Comparison of ENCODE assay signal across 18 cellular contexts in the genomic region with DNA sequence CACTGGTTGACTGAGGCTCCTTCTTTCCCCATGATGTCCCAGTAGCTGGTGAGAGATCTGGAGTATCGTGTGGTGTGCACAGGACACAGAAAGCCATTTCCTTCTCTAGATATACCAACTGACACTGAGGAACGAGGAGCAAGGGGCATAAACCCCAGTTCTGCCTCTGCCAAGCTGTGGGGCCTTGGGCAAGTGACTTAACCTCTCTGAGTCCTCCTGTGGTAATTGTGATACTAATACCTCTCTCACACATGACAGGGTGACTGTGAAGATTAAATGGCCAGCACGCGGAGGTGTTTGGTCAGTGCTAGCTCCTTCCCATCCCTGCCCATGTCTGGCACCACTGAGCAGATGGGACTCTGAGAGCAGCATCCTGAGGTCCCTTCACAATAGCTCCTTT. TPM values are rescaled to one million over a fixed set of nuclear protein-coding genes. Genes with fewer than 3 reads are reported as not detected.
DNase-seq lines count a peak whose midpoint lies in the region; ATAC-seq, FAIRE-seq and TF ChIP-seq lines count a peak whose summit lies in the region.
"Had no signal": no experiment of that assay in that cellular context is flagged by ENCODE, and none has a peak within 500 bp of the region (broad histone marks: within the 10 kb centered on the region; RNA-seq: fewer than 3 reads in every experiment).

No MANE protein-coding gene starts in this region.

- DNase-seq in body of pancreas (no peak), pancreas (no peak), transverse colon (no peak), sciatic nerve (ENCODE audit: low spot score) (no peak), nephron progenitor cell (no peak), OCI-M2 (lab: John Stamatoyannopoulos, UW; ENCODE audit: unreplicated experiment) (no peak)
- DNase-seq: BE2C; CD4-positive, alpha-beta T cell; DMS153; GDM1; H7; NCI-H1105 treated with DMSO at 0.1 percent for 48 hours; NCI-H510A; NCI-H748 treated with DMSO at 0.1 percent for 48 hours; SHP77 had no signal

- TF ChIP-seq POLR2A in body of pancreas (IDR thresholded peaks at IDR 0.05) (no peak), transverse colon (IDR thresholded peaks at IDR 0.05) (no peak)

- TF ChIP-seq CTCF in HEK293 (tag by site-specific recombination; IDR thresholded peaks at IDR 0.05) (no peak), body of pancreas (IDR thresholded peaks at IDR 0.05) (no peak), pancreas (IDR thresholded peaks at IDR 0.05) (no peak), transverse colon (IDR thresholded peaks at IDR 0.05) (no peak), nephron progenitor cell (IDR thresholded peaks at IDR 0.05) (no peak)

- H3K4me1 ChIP-seq in HEK293 (ENCODE audit: control insufficient read depth, insufficient read depth, low read length) (no peaks in the 10 kb centered on the region), body of pancreas (peaks cover 22% of the 10 kb centered on the region), pancreas (peaks cover 12 to 16% (median 15%) of the 10 kb centered on the region in 3 donors), transverse colon (peaks cover 7 to 35% (median 30%) of the 10 kb centered on the region in 4 donors)

- no peak for TF ChIP-seq EP300 in transverse colon (IDR thresholded peaks at IDR 0.05; ENCODE audit: low read depth)

- CTCF ChIA-PET in HEK293 (lab: Yijun Ruan, JAX), result interaction anchor here (0.6 kb wide), 1 partner anchor 38 kb away, joined by 3 read pairs; no protein-coding TSS in a partner anchor

- H3K9me3 ChIP-seq in HEK293 (ENCODE audit: control insufficient read depth, insufficient read depth, low read depth, low read length) (no peaks in the 10 kb centered on the region), body of pancreas (no peaks in the 10 kb centered on the region), pancreas (no peaks in the 10 kb centered on the region), transverse colon (no peaks in the 10 kb centered on the region)
- H3K9me3 ChIP-seq: BE2C had no signal

- H3K4me3 Mint-ChIP-seq in nephron progenitor cell, result no peak overlapping the region
- H3K4me3 Mint-ChIP-seq: CD4-positive, alpha-beta T cell had no signal

- POLR2A ChIA-PET in HEK293 (lab: Yijun Ruan, JAX), result interaction anchor here (0.6 kb wide), 1 partner anchor 107 kb away, joined by 5 read pairs; a partner anchor contains a TSS

- H3K27ac ChIP-seq in HEK293 (ENCODE audit: extremely low read depth, low read depth, low read length) (no peak overlapping the region), body of pancreas (peak overlapping the region; percentile 70 to 84 (median 76)), pancreas (peak overlapping the region in 3 of 4 donors; percentile 35 to 83 (median 79)), transverse colon (peak overlapping the region; percentile 68 to 82 (median 75))

- H3K36me3 ChIP-seq in HEK293 (ENCODE audit: control insufficient read depth in 2 of 2, insufficient read depth in 1 of 2, low read length in 2 of 2) (peaks cover 0 to 50% of the 10 kb centered on the region in 2 experiments; a peak in 1 of 3 replicates), body of pancreas (replicated peaks in 1 of 2; ENCODE audit: insufficient read depth in 1 of 2, low read depth in 2 of 2) (no peaks in the 10 kb centered on the region), pancreas (no peaks in the 10 kb centered on the region), transverse colon (no peaks in the 10 kb centered on the region)
- H3K36me3 ChIP-seq: BE2C had no signal

- H3K27me3 ChIP-seq in body of pancreas (no peaks in the 10 kb centered on the region), pancreas (no peaks in the 10 kb centered on the region), transverse colon (no peaks in the 10 kb centered on the region)
- H3K27me3 ChIP-seq: BE2C had no signal

- no peaks in the 10 kb centered on the region for H3K9me3 Mint-ChIP-seq in nephron progenitor cell
- H3K9me3 Mint-ChIP-seq: CD4-positive, alpha-beta T cell had no signal

- no peak overlapping the region for H3K27ac Mint-ChIP-seq in nephron progenitor cell
- H3K27ac Mint-ChIP-seq: CD4-positive, alpha-beta T cell had no signal

- no peak for ATAC-seq in body of pancreas
- no peak for ATAC-seq in pancreas
- ATAC-seq in sciatic nerve, result no peak

- no peaks in the 10 kb centered on the region for H3K27me3 Mint-ChIP-seq in nephron progenitor cell (ENCODE audit: low read depth, poor library complexity)

- FAIRE-seq in pancreas (lab: Jason Lieb, UNC), result no peak
- FAIRE-seq: A204.1 had no signal

- WGBS in body of pancreas, 2 donors, result 85 to 87% methylated on average over 4 of the region's 4 CpGs
- 93 to 95% methylated on average over 4 of the region's 4 CpGs for WGBS in pancreas, 2 donors
- WGBS in transverse colon (ENCODE audit: low coverage in 1 of 2), 2 donors, result 40 to 96% methylated on average over 1 to 4 of the region's 4 CpGs

- intact Hi-C loops in body of pancreas (cut with DNase I) (no loop called here), pancreas (cut with DNase I) (no loop called here), transverse colon (cut with DNase I; ENCODE audit: low total_unique reads) (no loop called here), sciatic nerve (cut with DNase I) (no loop called here)

- H3K4me1 Mint-ChIP-seq in nephron progenitor cell, result peaks cover 25% of the 10 kb centered on the region

- H3K36me3 Mint-ChIP-seq in nephron progenitor cell (ENCODE audit: low read depth), result peaks cover 16% of the 10 kb centered on the region

- H3K4me3 ChIP-seq in HEK293 (ENCODE audit: low read depth, low read length) (no peak overlapping the region), body of pancreas (no peak overlapping the region), pancreas (no peak overlapping the region), transverse colon (no peak overlapping the region)

- in situ Hi-C loops in transverse colon (cut with MboI; ENCODE audit: low pct_ligation_motif_present in 1 of 4, low pct_unique_long_range_greater_than_20kb in 1 of 4, low sequenced_read_pairs in 3 of 4), result no loop called here

TF ChIP-seq in HEK293, 187 proteins besides CTCF, POLR2A, EP300 and RAD21:
- TF ChIP-seq, protein P1, sequence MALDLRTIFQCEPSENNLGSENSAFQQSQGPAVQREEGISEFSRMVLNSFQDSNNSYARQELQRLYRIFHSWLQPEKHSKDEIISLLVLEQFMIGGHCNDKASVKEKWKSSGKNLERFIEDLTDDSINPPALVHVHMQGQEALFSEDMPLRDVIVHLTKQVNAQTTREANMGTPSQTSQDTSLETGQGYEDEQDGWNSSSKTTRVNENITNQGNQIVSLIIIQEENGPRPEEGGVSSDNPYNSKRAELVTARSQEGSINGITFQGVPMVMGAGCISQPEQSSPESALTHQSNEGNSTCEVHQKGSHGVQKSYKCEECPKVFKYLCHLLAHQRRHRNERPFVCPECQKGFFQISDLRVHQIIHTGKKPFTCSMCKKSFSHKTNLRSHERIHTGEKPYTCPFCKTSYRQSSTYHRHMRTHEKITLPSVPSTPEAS (tag by site-specific recombination; IDR thresholded peaks at IDR 0.05), result no peak
- TF ChIP-seq ZNF707 (tag by site-specific recombination; IDR thresholded peaks at IDR 0.05) (no peak), ZNF768 (tag by site-specific recombination; IDR thresholded peaks at IDR 0.05) (0 out of 2 replicates have a peak, but pooled peaks have one; percentile 44)
- TF ChIP-seq, protein P2, sequence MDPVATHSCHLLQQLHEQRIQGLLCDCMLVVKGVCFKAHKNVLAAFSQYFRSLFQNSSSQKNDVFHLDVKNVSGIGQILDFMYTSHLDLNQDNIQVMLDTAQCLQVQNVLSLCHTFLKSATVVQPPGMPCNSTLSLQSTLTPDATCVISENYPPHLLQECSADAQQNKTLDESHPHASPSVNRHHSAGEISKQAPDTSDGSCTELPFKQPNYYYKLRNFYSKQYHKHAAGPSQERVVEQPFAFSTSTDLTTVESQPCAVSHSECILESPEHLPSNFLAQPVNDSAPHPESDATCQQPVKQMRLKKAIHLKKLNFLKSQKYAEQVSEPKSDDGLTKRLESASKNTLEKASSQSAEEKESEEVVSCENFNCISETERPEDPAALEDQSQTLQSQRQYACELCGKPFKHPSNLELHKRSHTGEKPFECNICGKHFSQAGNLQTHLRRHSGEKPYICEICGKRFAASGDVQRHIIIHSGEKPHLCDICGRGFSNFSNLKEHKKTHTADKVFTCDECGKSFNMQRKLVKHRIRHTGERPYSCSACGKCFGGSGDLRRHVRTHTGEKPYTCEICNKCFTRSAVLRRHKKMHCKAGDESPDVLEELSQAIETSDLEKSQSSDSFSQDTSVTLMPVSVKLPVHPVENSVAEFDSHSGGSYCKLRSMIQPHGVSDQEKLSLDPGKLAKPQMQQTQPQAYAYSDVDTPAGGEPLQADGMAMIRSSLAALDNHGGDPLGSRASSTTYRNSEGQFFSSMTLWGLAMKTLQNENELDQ (tag by site-specific recombination; IDR thresholded peaks at IDR 0.05; ENCODE audit: low read depth), result no peak

RNA-seq across cellular contexts. Expression of a gene that starts 26.3 kb away (rescaled TPM):
- total RNA-seq in body of pancreas (100 to 1,000 TPM; 110 to 140 TPM), pancreas (100 to 1,000 TPM in 4 of 6 donors, 10 to 100 TPM in 2; 70.8 to 129 (median 116) TPM), transverse colon (100 to 1,000 TPM; 137 to 761 (median 198) TPM), sciatic nerve (48.4 TPM)
- 100 to 1,000 TPM in 1 of 2 donors, 10 to 100 TPM in 1; 74.2 to 143 TPM for polyA plus RNA-seq in pancreas
- total RNA-seq: OCI-LY7 had no signal

RNA-seq across cellular contexts. Expression of a gene that starts 33.1 kb away (rescaled TPM):
- total RNA-seq in body of pancreas, result 10 to 100 TPM; 27.4 to 39.4 TPM
- 10 to 100 TPM; 17.9 to 37.4 (median 24.1) TPM for total RNA-seq in pancreas
- polyA plus RNA-seq in pancreas, result 10 to 100 TPM; 24.7 to 32.4 TPM
- 10 to 100 TPM; 38.2 to 62.9 (median 48.3) TPM for total RNA-seq in transverse colon
- 109 TPM for total RNA-seq in sciatic nerve
